ENCODE assay signal across 25 cellular contexts in the genomic region with DNA sequence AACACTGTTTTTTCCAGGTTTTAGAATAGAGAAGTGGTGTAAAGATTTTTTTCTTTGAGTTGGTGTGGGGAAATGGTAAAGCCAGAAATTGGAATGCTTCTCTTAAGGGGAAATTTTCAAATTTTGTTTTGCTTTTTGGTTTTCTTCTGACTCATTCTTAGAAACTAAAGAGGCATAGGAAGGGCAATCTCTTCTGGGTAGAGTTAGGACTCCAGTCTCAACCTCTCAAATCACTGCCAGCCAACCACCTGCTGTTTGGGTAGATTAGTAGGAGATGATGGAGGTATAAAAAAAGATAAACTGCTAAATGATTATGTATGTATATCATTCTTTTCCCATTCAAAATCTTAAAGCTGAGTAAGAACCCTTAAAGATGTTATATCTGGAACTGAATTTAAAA.
"Had no signal": no experiment of that assay in that cellular context is flagged by ENCODE, and none has a peak within 500 bp of the region (broad histone marks: within the 10 kb centered on the region; RNA-seq: fewer than 3 reads in every experiment).

No MANE protein-coding gene starts in this region.

- H3K4me2 ChIP-seq: PC-9 had no signal

- H3K36me3 Mint-ChIP-seq: WTC11 had no signal

- H2AFZ ChIP-seq: PC-9 had no signal

- H3K9me3 Mint-ChIP-seq: activated CD4-positive, alpha-beta memory T cell treated with anti-CD3 and anti-CD28 coated beads for 36 hours; activated CD4-positive, alpha-beta T cell treated with anti-CD3 and anti-CD28 coated beads, Interleukin-2, amount 10 ng/mL, durations not matched to agents 24 days and 14 days; activated naive CD4-positive, alpha-beta T cell treated with anti-CD3 and anti-CD28 coated beads, Interleukin-2, amount 50 U/mL, for 24 hours; activated T-helper 2 cell treated with anti-CD3 and anti-CD28 coated beads, Interferon-gamma antibody, Interleukin-2, Interleukin-4, amounts not matched to agents 10 μg/mL and 5 μg/mL and 100 μg/mL, durations not matched to agents 14 hours and 24 hours and 36 hours; WTC11 had no signal

- H3K4me3 ChIP-seq: PC-9 had no signal

- H3K27ac ChIP-seq: PC-9 had no signal

- DNase-seq: activated CD4-positive, alpha-beta memory T cell treated with anti-CD3 and anti-CD28 coated beads for 36 hours; activated CD4-positive, alpha-beta T cell treated with anti-CD3 and anti-CD28 coated beads, Interleukin-2, amount 10 ng/mL, durations not matched to agents 24 days and 14 days; activated CD4-positive, CD25-positive, alpha-beta regulatory T cell treated with anti-CD3 and anti-CD28 coated beads, Interleukin-2, amount 50 U/mL, for 72 hours; activated CD8-positive, alpha-beta memory T cell treated with anti-CD3 and anti-CD28 coated beads, Interleukin-2, amount 50 U/mL, for 4 hours; activated gamma-delta T cell treated with Interleukin-2 at 50 U/mL for 16 hours; activated T-cell treated with anti-CD3 and anti-CD28 coated beads, Interleukin-2, amount 50 U/mL, for 1 hour; aorta; central memory CD4-positive, alpha-beta T cell; Karpas-422; MM.1S; NCI-H1105 treated with DMSO at 0.1 percent for 48 hours; NCI-H1436 treated with DMSO at 0.1 percent for 48 hours; NCI-H187; NCI-H2081; NCI-H2171; NCI-H2227 treated with DMSO at 0.1 percent for 48 hours; NCI-H446 treated with DMSO at 0.1 percent for 48 hours; NCI-H526 treated with DMSO at 0.1 percent for 48 hours; PC-9; SHP77 treated with DMSO at 0.1 percent for 48 hours; T-helper 17 cell; T-helper 9 cell had no signal

- H3K4me3 Mint-ChIP-seq: activated CD4-positive, alpha-beta memory T cell treated with anti-CD3 and anti-CD28 coated beads for 36 hours; activated CD4-positive, alpha-beta T cell treated with anti-CD3 and anti-CD28 coated beads, Interleukin-2, amount 10 ng/mL, durations not matched to agents 24 days and 14 days; activated naive CD4-positive, alpha-beta T cell treated with anti-CD3 and anti-CD28 coated beads, Interleukin-2, amount 50 U/mL, for 24 hours; T-helper 17 cell; WTC11 had no signal

- H3K27me3 Mint-ChIP-seq: activated CD4-positive, alpha-beta memory T cell treated with anti-CD3 and anti-CD28 coated beads for 36 hours; activated CD4-positive, alpha-beta T cell treated with anti-CD3 and anti-CD28 coated beads, Interleukin-2, amount 10 ng/mL, durations not matched to agents 24 days and 14 days; activated naive CD4-positive, alpha-beta T cell treated with anti-CD3 and anti-CD28 coated beads, Interleukin-2, amount 50 U/mL, for 24 hours; T-helper 17 cell had no signal

- H3K27ac Mint-ChIP-seq: activated CD4-positive, alpha-beta memory T cell treated with anti-CD3 and anti-CD28 coated beads for 36 hours; activated CD4-positive, alpha-beta T cell treated with anti-CD3 and anti-CD28 coated beads, Interleukin-2, amount 10 ng/mL, durations not matched to agents 24 days and 14 days; activated naive CD4-positive, alpha-beta T cell treated with anti-CD3 and anti-CD28 coated beads, Interleukin-2, amount 50 U/mL, for 24 hours; activated T-helper 2 cell treated with anti-CD3 and anti-CD28 coated beads, Interferon-gamma antibody, Interleukin-2, Interleukin-4, amounts not matched to agents 10 μg/mL and 5 μg/mL and 100 μg/mL, durations not matched to agents 14 hours and 24 hours and 36 hours; T-helper 17 cell; WTC11 had no signal
